Comparison of ENCODE assay signal across 25 cellular contexts in the genomic region with DNA sequence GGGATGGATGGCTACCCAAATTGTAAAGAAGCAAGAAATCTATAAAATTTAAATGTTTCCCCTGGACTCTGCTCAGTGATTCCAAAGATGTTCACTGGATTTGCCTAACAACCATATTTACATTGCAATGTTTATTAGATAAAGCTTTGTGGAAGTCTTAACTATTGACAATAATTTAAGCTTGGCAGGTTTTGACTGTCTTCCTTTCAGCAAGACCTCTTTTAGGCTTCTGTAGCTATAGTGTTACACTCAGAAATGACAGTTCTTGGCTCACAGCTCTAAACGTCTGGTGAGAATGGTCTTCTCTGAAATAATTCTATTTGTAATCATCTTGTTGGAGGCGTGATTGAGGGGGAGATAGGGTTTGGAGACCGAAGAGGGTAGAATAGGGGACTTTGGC. TPM values are rescaled to one million over a fixed set of nuclear protein-coding genes. Genes with fewer than 3 reads are reported as not detected.
A peak's percentile ranks its signal among the peaks of the same experiment; 100 is the strongest.
DNase-seq lines count a peak whose midpoint lies in the region; ATAC-seq and TF ChIP-seq lines count a peak whose summit lies in the region.
"Had no signal": no experiment of that assay in that cellular context is flagged by ENCODE, and none has a peak within 500 bp of the region (broad histone marks: within the 10 kb centered on the region; RNA-seq: fewer than 3 reads in every experiment).

No MANE protein-coding gene starts in this region.

- TF ChIP-seq CTCF in HFFc6 (IDR thresholded peaks at IDR 0.05) (no peak), VCaP (conservative IDR thresholded peaks at IDR 0.05) (no peak)

- in situ Hi-C loops in G401 (cut with HindIII; ENCODE audit: low sequenced_read_pairs) = no loop called here

- H3K4me3 Mint-ChIP-seq in HFFc6 (no peak overlapping the region), immature natural killer cell (no peak overlapping the region)
- H3K4me3 Mint-ChIP-seq: CD14-positive monocyte; CD4-positive, alpha-beta memory T cell; CD4-positive, CD25-positive, alpha-beta regulatory T cell; CD8-positive, alpha-beta memory T cell had no signal

- no peak for ATAC-seq in HG03432 (IDR thresholded peaks at IDR 0.05; ENCODE audit: unreplicated experiment)

- H3K27ac ChIP-seq in VCaP = peak overlapping the region; percentile 35; the same call in 1 of the 2 replicates
- H3K27ac ChIP-seq: BLaER1 had no signal

- DNase-seq in G401 (ENCODE audit: low spot score) (peak; percentile 18), HFFc6 (no peak), immature natural killer cell (no peak)
- DNase-seq in stimulated activated CD4-positive, alpha-beta T cell treated with anti-CD3 and anti-CD28 coated beads, Interleukin-2, amount 100 ng/mL, for 24 hours = no peak
- DNase-seq: 8988T; ACHN; BE2C; C1 segment of cervical spinal cord; CD4-positive, alpha-beta memory T cell; CD4-positive, CD25-positive, alpha-beta regulatory T cell; CD8-positive, alpha-beta memory T cell; COR-L47; DMS 273 treated with DMSO at 0.1 percent for 48 hours; DMS153; DMS53; DMS79; DND-41; EL; GF-D8 had no signal

- H3K9me3 Mint-ChIP-seq in HFFc6 = no peaks in the 10 kb centered on the region
- no peaks in the 10 kb centered on the region for H3K9me3 Mint-ChIP-seq in immature natural killer cell
- H3K9me3 Mint-ChIP-seq: CD14-positive monocyte; CD4-positive, CD25-positive, alpha-beta regulatory T cell; CD8-positive, alpha-beta memory T cell had no signal

- H3K36me3 Mint-ChIP-seq in HFFc6 (ENCODE audit: low read depth) (peaks cover 36% of the 10 kb centered on the region), immature natural killer cell (peaks cover 8 to 43% (median 11%) of the 10 kb centered on the region in 3 donors)

- H3K27me3 Mint-ChIP-seq in HFFc6 (ENCODE audit: insufficient read depth) = peaks cover 2% of the 10 kb centered on the region; the same call in 1 of the 2 replicates
- no peaks in the 10 kb centered on the region for H3K27me3 Mint-ChIP-seq in immature natural killer cell (ENCODE audit: low read depth in 3 of 3)
- H3K27me3 Mint-ChIP-seq: CD4-positive, alpha-beta memory T cell; CD4-positive, CD25-positive, alpha-beta regulatory T cell; CD8-positive, alpha-beta memory T cell had no signal

- H3K27ac Mint-ChIP-seq in HFFc6 (peak overlapping the region; percentile 12; the same call in 1 of the 2 replicates), immature natural killer cell (peak overlapping the region in 1 of 6 donors; percentile 36)
- H3K27ac Mint-ChIP-seq: CD4-positive, CD25-positive, alpha-beta regulatory T cell had no signal

- H3K4me1 Mint-ChIP-seq in HFFc6 (ENCODE audit: low read depth) = peaks cover 21% of the 10 kb centered on the region
- peaks cover 0 to 1% of the 10 kb centered on the region in 2 donors for H3K4me1 Mint-ChIP-seq in immature natural killer cell
- H3K4me1 Mint-ChIP-seq: CD14-positive monocyte had no signal

RNA-seq across cellular contexts. Expression of a gene that starts 44.8 kb away (rescaled TPM):
- total RNA-seq in G401 (2014; rRNA removed; shearing (Covaris generic)) = not detected in 2 replicates
- not detected for total RNA-seq in HFFc6 (2021; fragmentation: NEBNext Ultra II Directional; extraction: Animal tissue kit (Norgen Biotek cat#: 25700))
- polyA plus RNA-seq in immature natural killer cell = 10 to 100 TPM; 11.2 to 34.9 (median 23.8) TPM
- total RNA-seq: A673 had no signal
- polyA plus RNA-seq: AG04450 had no signal
